In genomic region chr6:44223471-44224153, GRCh38 we compare ENCODE assay signal across 8 cellular contexts. TPM values are rescaled to one million over a fixed set of nuclear protein-coding genes. Genes with fewer than 3 reads are reported as not detected.
DNase-seq lines count a peak whose midpoint lies in the region; ATAC-seq and TF ChIP-seq lines count a peak whose summit lies in the region.

Gene SLC29A1 (plus strand): TSS chr6:44223595. CDS start chr6:44227314, 3,719 bp downstream.

- POLR2A ChIA-PET in Panc1 (lab: Charles Lee), result interaction anchor here (0.6 to 1.0 kb wide), 2 partner anchors 31 to 46 kb away, joined by 3 read pairs; no protein-coding TSS in a partner anchor

- peak within 1 kb of the TSS; percentile 90 for H3K4me3 Mint-ChIP-seq in activated T-cell treated with anti-CD3 and anti-CD28 coated beads, Interleukin-2, amount 50 U/mL, for 4 hours
- H3K4me3 Mint-ChIP-seq in naive B cell, result peak within 1 kb of the TSS; percentile 80 to 92 (median 89)
- H3K4me3 Mint-ChIP-seq in stimulated activated naive B cell treated with anti-CD40 and anti-IgM and Interleukin-4, amounts not matched to agents 10 μg/mL and 1 μg/mL and 100 μg/mL, for 72 hours, result peak within 1 kb of the TSS; percentile 81 to 84

- no peak for TF ChIP-seq EP300 in esophagus muscularis mucosa (IDR thresholded peaks at IDR 0.05)

- H3K4me1 ChIP-seq in HUES48 (ENCODE audit: control insufficient read depth, insufficient read depth, low read length), result peaks cover 51% of the 10 kb centered on the region
- peaks cover 61% of the 10 kb centered on the region for H3K4me1 ChIP-seq in Panc1 (ENCODE audit: control insufficient read depth, insufficient read depth, low read length)
- peaks cover 82 to 100% (median 95%) of the 10 kb centered on the region in 4 donors for H3K4me1 ChIP-seq in esophagus muscularis mucosa

- peak; percentile 90 for DNase-seq in AG20443 (ENCODE audit: low spot score)
- peak; percentile 93 for DNase-seq in GM19238 (ENCODE audit: insufficient read length, low spot score)
- DNase-seq in Panc1 (ENCODE audit: low read depth, low spot score), result no peak
- DNase-seq in activated T-cell treated with anti-CD3 and anti-CD28 coated beads, Interleukin-2, amount 50 U/mL, for 4 hours, result peak; percentile 83
- DNase-seq in esophagus muscularis mucosa (ENCODE audit: extremely low spot score), result no peak
- peak; percentile 79 for DNase-seq in naive B cell
- peak; percentile 66 for DNase-seq in stimulated activated naive B cell treated with anti-CD40 and anti-IgM and Interleukin-4, amounts not matched to agents 10 μg/mL and 1 μg/mL and 100 μg/mL, for 72 hours

- CTCF ChIA-PET in Panc1 (lab: Charles Lee), result interaction anchor here (0.6 kb wide), 1 partner anchor 14 kb away, joined by 7 read pairs; no protein-coding TSS in a partner anchor

- no peak for TF ChIP-seq POLR2A in esophagus muscularis mucosa (IDR thresholded peaks at IDR 0.05; ENCODE audit: low read depth)

- peaks cover 8% of the 10 kb centered on the region for H3K36me3 Mint-ChIP-seq in activated T-cell treated with anti-CD3 and anti-CD28 coated beads, Interleukin-2, amount 50 U/mL, for 4 hours (ENCODE audit: insufficient read depth)
- H3K36me3 Mint-ChIP-seq in naive B cell, result no peaks in the 10 kb centered on the region
- peaks cover 0 to 10% of the 10 kb centered on the region in 2 donors for H3K36me3 Mint-ChIP-seq in stimulated activated naive B cell treated with anti-CD40 and anti-IgM and Interleukin-4, amounts not matched to agents 10 μg/mL and 1 μg/mL and 100 μg/mL, for 72 hours

- no peaks in the 10 kb centered on the region; the same call in 1 of the 2 replicates for H3K27me3 ChIP-seq in HUES48 (ENCODE audit: control insufficient read depth, insufficient read depth, low read length)
- no peaks in the 10 kb centered on the region for H3K27me3 ChIP-seq in Panc1 (ENCODE audit: control insufficient read depth, insufficient read depth, low read length)
- H3K27me3 ChIP-seq in esophagus muscularis mucosa, result no peaks in the 10 kb centered on the region

- H3K4me1 Mint-ChIP-seq in activated T-cell treated with anti-CD3 and anti-CD28 coated beads, Interleukin-2, amount 50 U/mL, for 4 hours (ENCODE audit: low read depth), result peaks cover 33% of the 10 kb centered on the region
- peaks cover 29 to 38% (median 38%) of the 10 kb centered on the region in 3 donors for H3K4me1 Mint-ChIP-seq in naive B cell
- peaks cover 42 to 67% of the 10 kb centered on the region in 2 donors for H3K4me1 Mint-ChIP-seq in stimulated activated naive B cell treated with anti-CD40 and anti-IgM and Interleukin-4, amounts not matched to agents 10 μg/mL and 1 μg/mL and 100 μg/mL, for 72 hours

- in situ Hi-C loops in Panc1 (cut with HindIII; ENCODE audit: low pct_unique_long_range_greater_than_20kb, low sequenced_read_pairs), result no loop called here

- no peaks in the 10 kb centered on the region for H3K9me3 Mint-ChIP-seq in activated T-cell treated with anti-CD3 and anti-CD28 coated beads, Interleukin-2, amount 50 U/mL, for 4 hours
- H3K9me3 Mint-ChIP-seq in naive B cell, result no peaks in the 10 kb centered on the region
- no peaks in the 10 kb centered on the region for H3K9me3 Mint-ChIP-seq in stimulated activated naive B cell treated with anti-CD40 and anti-IgM and Interleukin-4, amounts not matched to agents 10 μg/mL and 1 μg/mL and 100 μg/mL, for 72 hours

- H3K27me3 Mint-ChIP-seq in activated T-cell treated with anti-CD3 and anti-CD28 coated beads, Interleukin-2, amount 50 U/mL, for 4 hours (ENCODE audit: low read depth), result peaks cover 7% of the 10 kb centered on the region
- H3K27me3 Mint-ChIP-seq in naive B cell, result peaks cover 0 to 13% (median 0%) of the 10 kb centered on the region in 3 donors
- H3K27me3 Mint-ChIP-seq in stimulated activated naive B cell treated with anti-CD40 and anti-IgM and Interleukin-4, amounts not matched to agents 10 μg/mL and 1 μg/mL and 100 μg/mL, for 72 hours, result peaks cover 0 to 6% of the 10 kb centered on the region in 2 donors

- ATAC-seq in Panc1 (peak; percentile 49), naive B cell (ENCODE audit: low read depth in 2 of 2) (peak; percentile 81 to 85)
- ATAC-seq in activated T-cell treated with anti-CD3 and anti-CD28 coated beads, Interleukin-2, amount 50 U/mL, for 4 hours, result peak; percentile 77 to 79
- ATAC-seq in stimulated activated naive B cell treated with anti-CD40 and anti-IgM and Interleukin-4, amounts not matched to agents 10 μg/mL and 1 μg/mL and 100 μg/mL, for 72 hours (replicated peaks), result peak; percentile 72 to 75

- intact Hi-C loops in Panc1 (cut with micrococcal nuclease; ENCODE audit: unreplicated experiment), result loop anchor here (1.0 to 5.0 kb wide), 2 partner anchors 11 to 46 kb away; no protein-coding TSS in a partner anchor
- intact Hi-C loops in esophagus muscularis mucosa (cut with DNase I), result no loop called here

- no peaks in the 10 kb centered on the region for H3K9me3 ChIP-seq in HUES48 (ENCODE audit: control insufficient read depth, insufficient read depth, low read length)
- no peaks in the 10 kb centered on the region for H3K9me3 ChIP-seq in Panc1 (ENCODE audit: control insufficient read depth, insufficient read depth, low read depth, low read length)
- no peaks in the 10 kb centered on the region for H3K9me3 ChIP-seq in esophagus muscularis mucosa

- H3K9ac ChIP-seq in HUES48 (ENCODE audit: low read depth, low read length), result peak within 1 kb of the TSS; percentile 65; the same call in 1 of the 2 replicates

- H3K4me3 ChIP-seq in HUES48 (ENCODE audit: low read depth, low read length) (peak within 1 kb of the TSS; percentile 77), Panc1 (ENCODE audit: low read depth in 2 of 2, low read length in 2 of 2) (peak within 1 kb of the TSS; percentile 55 to 83), esophagus muscularis mucosa (peak within 1 kb of the TSS; percentile 73 to 82 (median 77))

- no TSS peak for BruUV-seq in Panc1 (replicated peaks; lab: Mats Ljungman, UMichigan)

- TF ChIP-seq CTCF in Panc1 (IDR thresholded peaks at IDR 0.05), result no peak; the same call in 1 of the 2 replicates
- TF ChIP-seq CTCF in esophagus muscularis mucosa (IDR thresholded peaks at IDR 0.05), result peak in 1 of 3 experiments; percentile 12

- peak within 1 kb of the TSS; percentile 90 for H3K27ac ChIP-seq in HUES48 (ENCODE audit: low read depth, low read length)
- H3K27ac ChIP-seq in Panc1 (ENCODE audit: low read length), result peak within 1 kb of the TSS; percentile 95
- H3K27ac ChIP-seq in esophagus muscularis mucosa (replicated peaks in 1 of 4), result peak within 1 kb of the TSS; percentile 95 to 98 (median 96)

- H3K36me3 ChIP-seq in HUES48 (ENCODE audit: control insufficient read depth, insufficient read depth, low read length) (peaks cover 12% of the 10 kb centered on the region), Panc1 (ENCODE audit: control insufficient read depth, insufficient read depth, low read length) (no peaks in the 10 kb centered on the region), esophagus muscularis mucosa (peaks cover 0 to 7% (median 0%) of the 10 kb centered on the region in 4 donors)

- peak within 1 kb of the TSS in 4 of 6 donors; percentile 61 to 87 (median 71) for H3K27ac Mint-ChIP-seq in naive B cell
- peak within 1 kb of the TSS; percentile 72 for H3K27ac Mint-ChIP-seq in stimulated activated naive B cell treated with anti-CD40 and anti-IgM and Interleukin-4, amounts not matched to agents 10 μg/mL and 1 μg/mL and 100 μg/mL, for 72 hours

- WGBS in esophagus muscularis mucosa, result 2% methylated on average over 19 of the region's 72 CpGs

RNA-seq across cellular contexts. Expression of gene SLC29A1, which starts in this region (rescaled TPM):
- total RNA-seq in Panc1 (2021; ENCODE audit: unreplicated experiment) (263 TPM), esophagus muscularis mucosa (100 to 1,000 TPM in 3 of 4 donors, 10 to 100 TPM in 1; 68.9 to 159 (median 138) TPM)
- 313 TPM for polyA plus RNA-seq in Panc1 (2012; ENCODE audit: insufficient read length)
- 100 to 1,000 TPM; 165 to 199 (median 181) TPM for total RNA-seq in activated T-cell treated with anti-CD3 and anti-CD28 coated beads, Interleukin-2, amount 50 U/mL, for 4 hours
- 1 to 10 TPM in 3 of 6 donors, under 1 TPM in 3; 0.15 to 3.1 (median 0.99) TPM for polyA plus RNA-seq in naive B cell (ENCODE audit: low read depth in 6 of 6)

Comparison
In these comparisons a context has a peak if more than half of its experiments do, and no peak if none do; other contexts are left out.
1. DNase-seq: peak in AG20443 (single experiment), GM19238 (single experiment), activated T-cell treated with anti-CD3 and anti-CD28 coated beads, Interleukin-2, amount 50 U/mL, for 4 hours (single experiment), naive B cell (single experiment) and stimulated activated naive B cell treated with anti-CD40 and anti-IgM and Interleukin-4, amounts not matched to agents 10 μg/mL and 1 μg/mL and 100 μg/mL, for 72 hours (single experiment); none in Panc1 (single experiment) and esophagus muscularis mucosa (single experiment).
2. Peak in every context shown above with its lines, with median percentiles within 50 percentile points of each other: H3K27ac ChIP-seq, H3K4me3 ChIP-seq, ATAC-seq and H3K4me3 Mint-ChIP-seq.